20 cellular contexts compared by ENCODE assay signal in the genomic region with DNA sequence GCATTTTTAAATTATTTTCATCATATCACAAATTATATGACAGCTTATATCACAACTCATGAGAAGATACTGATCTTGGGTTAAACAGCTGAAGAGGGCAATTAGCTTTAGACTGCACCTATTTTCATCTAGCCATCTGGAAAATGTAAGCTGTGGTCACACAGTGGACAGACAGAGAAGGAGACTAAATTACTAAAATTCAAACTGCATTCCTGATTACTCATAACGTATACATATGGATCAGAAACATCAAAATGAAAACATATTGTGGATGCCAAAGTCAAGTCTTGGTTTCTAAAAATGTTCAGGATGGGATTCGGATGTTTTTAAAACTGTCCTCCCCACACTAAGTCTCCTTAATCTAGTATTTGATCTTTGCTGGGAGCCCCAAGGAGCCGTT. TPM values are rescaled to one million over a fixed set of nuclear protein-coding genes. Genes with fewer than 3 reads are reported as not detected.
DNase-seq lines count a peak whose midpoint lies in the region; ATAC-seq and TF ChIP-seq lines count a peak whose summit lies in the region.
"Had no signal": no experiment of that assay in that cellular context is flagged by ENCODE, and none has a peak within 500 bp of the region (broad histone marks: within the 10 kb centered on the region; RNA-seq: fewer than 3 reads in every experiment).

No MANE protein-coding gene starts in this region.

- peak overlapping the region; percentile 13 for H3K4me2 ChIP-seq in fibroblast of lung (ENCODE audit: extremely low read depth, insufficient read depth, low read length)
- H3K4me2 ChIP-seq in smooth muscle cell, result peak overlapping the region; percentile 59
- no peak overlapping the region for H3K4me2 ChIP-seq in mammary epithelial cell (ENCODE audit: insufficient read depth, low read depth, low read length)
- H3K4me2 ChIP-seq: A549 had no signal

- ATAC-seq in activated naive CD8-positive, alpha-beta T cell treated with anti-CD3 and anti-CD28 coated beads, Interleukin-2, amount 50 U/mL, for 24 hours, result no peak
- no peak for ATAC-seq in GM19467 (IDR thresholded peaks at IDR 0.05; ENCODE audit: unreplicated experiment)
- ATAC-seq: A549 had no signal

- H3K9ac ChIP-seq in fibroblast of lung (ENCODE audit: insufficient read depth, low read length) (no peak overlapping the region), smooth muscle cell (ENCODE audit: low read depth) (no peak overlapping the region), mammary epithelial cell (ENCODE audit: insufficient read depth, low read length) (no peak overlapping the region)

- intact Hi-C loops in mammary epithelial cell (cut with micrococcal nuclease), result no loop called here

- WGBS in smooth muscle cell (ENCODE audit: low lambda C conversion rate), result 18% methylated on average over 3 of the region's 3 CpGs
- 70% methylated on average over 3 of the region's 3 CpGs for WGBS in mammary epithelial cell (ENCODE audit: low coverage, missing lambda C conversion rate)

- no peak overlapping the region for H3K4me3 Mint-ChIP-seq in activated naive CD8-positive, alpha-beta T cell
- no peak overlapping the region for H3K4me3 Mint-ChIP-seq in activated naive CD8-positive, alpha-beta T cell treated with anti-CD3 and anti-CD28 coated beads, Interleukin-2, amount 50 U/mL, for 24 hours
- H3K4me3 Mint-ChIP-seq: activated CD4-positive, alpha-beta memory T cell treated with anti-CD3 and anti-CD28 coated beads for 36 hours had no signal

- H3K36me3 ChIP-seq in SJSA1 (0 out of 2 replicates have a peak, but pooled peaks cover 3% of the 10 kb centered on the region), fibroblast of lung (ENCODE audit: control insufficient read depth, insufficient read depth, low read length) (no peaks in the 10 kb centered on the region), smooth muscle cell (ENCODE audit: low read depth) (no peaks in the 10 kb centered on the region), mammary epithelial cell (ENCODE audit: insufficient read depth, low read length) (no peaks in the 10 kb centered on the region)
- H3K36me3 ChIP-seq: adrenal gland, vagina had no signal

- H3K27me3 ChIP-seq in SJSA1 (replicated peaks) (no peaks in the 10 kb centered on the region), fibroblast of lung (ENCODE audit: control insufficient read depth, insufficient read depth, low read length) (no peaks in the 10 kb centered on the region), smooth muscle cell (ENCODE audit: low read depth) (no peaks in the 10 kb centered on the region), mammary epithelial cell (ENCODE audit: insufficient read depth, low read length) (no peaks in the 10 kb centered on the region)
- H3K27me3 ChIP-seq: adrenal gland, neutrophil, vagina had no signal

- H3K9me3 Mint-ChIP-seq in activated naive CD8-positive, alpha-beta T cell (ENCODE audit: low read depth), result no peaks in the 10 kb centered on the region
- H3K9me3 Mint-ChIP-seq in activated naive CD8-positive, alpha-beta T cell treated with anti-CD3 and anti-CD28 coated beads, Interleukin-2, amount 50 U/mL, for 24 hours, result no peaks in the 10 kb centered on the region
- H3K9me3 Mint-ChIP-seq: activated CD4-positive, alpha-beta memory T cell treated with anti-CD3 and anti-CD28 coated beads for 36 hours had no signal

- H3K4me3 ChIP-seq in SJSA1, result no peak overlapping the region
- H3K4me3 ChIP-seq in fibroblast of lung (replicated peaks in 1 of 4; ENCODE audit: control extremely low read depth in 1 of 4, insufficient read depth in 1 of 4, low read depth in 3 of 4, low read length in 4 of 4), result no peak overlapping the region
- no peak overlapping the region for H3K4me3 ChIP-seq in smooth muscle cell
- no peak overlapping the region for H3K4me3 ChIP-seq in mammary epithelial cell (replicated peaks in 1 of 3; ENCODE audit: insufficient read depth in 1 of 3, low read depth in 2 of 3, low read length in 3 of 3)
- H3K4me3 ChIP-seq: A549, adrenal gland, coronary artery, vagina had no signal

- peak overlapping the region; percentile 61 for H3K27ac Mint-ChIP-seq in activated naive CD8-positive, alpha-beta T cell
- no peak overlapping the region for H3K27ac Mint-ChIP-seq in activated naive CD8-positive, alpha-beta T cell treated with anti-CD3 and anti-CD28 coated beads, Interleukin-2, amount 50 U/mL, for 24 hours
- H3K27ac Mint-ChIP-seq: activated CD4-positive, alpha-beta memory T cell treated with anti-CD3 and anti-CD28 coated beads for 36 hours had no signal

- peaks cover 12% of the 10 kb centered on the region for H3K36me3 Mint-ChIP-seq in activated naive CD8-positive, alpha-beta T cell
- H3K36me3 Mint-ChIP-seq in activated naive CD8-positive, alpha-beta T cell treated with anti-CD3 and anti-CD28 coated beads, Interleukin-2, amount 50 U/mL, for 24 hours (ENCODE audit: low read depth), result peaks cover 18% of the 10 kb centered on the region

- DNase-seq in activated naive CD8-positive, alpha-beta T cell treated with anti-CD3 and anti-CD28 coated beads, Interleukin-2, amount 50 U/mL, for 24 hours, result no peak
- DNase-seq in SJSA1 (ENCODE audit: low read depth in 1 of 2, low spot score in 2 of 2) (peak in 1 of 2 experiments; percentile 71), fibroblast of lung (ENCODE audit: low read depth in 2 of 2) (peak; percentile 60 to 77), smooth muscle cell (lab: John Stamatoyannopoulos, UW; ENCODE audit: unreplicated experiment) (no peak), mammary epithelial cell (no peak), RPMI8226 (no peak)
- DNase-seq: activated CD4-positive, alpha-beta memory T cell treated with anti-CD3 and anti-CD28 coated beads for 36 hours; activated T-cell treated with anti-CD3 and anti-CD28 coated beads, Interleukin-2, amount 50 U/mL, for 48 hours; adrenal gland; GDM1; MM.1S; NCI-H2029 treated with DMSO at 0.1 percent for 48 hours; NCI-H526 had no signal

- H3K27ac ChIP-seq in SJSA1 (peak overlapping the region; percentile 44), fibroblast of lung (ENCODE audit: insufficient read depth, low read length) (no peak overlapping the region), smooth muscle cell (ENCODE audit: low read depth) (peak overlapping the region; percentile 15), mammary epithelial cell (ENCODE audit: insufficient read depth, low read depth, low read length) (no peak overlapping the region)
- H3K27ac ChIP-seq: A549, adrenal gland, coronary artery, epithelial cell of prostate, neutrophil, vagina had no signal

- in situ Hi-C loops in mammary epithelial cell (cut with MboI; ENCODE audit: low sequenced_read_pairs in 2 of 2), result no loop called here

- no peaks in the 10 kb centered on the region for H3K9me3 ChIP-seq in SJSA1 (replicated peaks)
- no peaks in the 10 kb centered on the region for H3K9me3 ChIP-seq in fibroblast of lung (ENCODE audit: control insufficient read depth, insufficient read depth, low read depth, low read length)
- H3K9me3 ChIP-seq in smooth muscle cell (replicated peaks; ENCODE audit: low read depth), result no peaks in the 10 kb centered on the region
- no peaks in the 10 kb centered on the region for H3K9me3 ChIP-seq in mammary epithelial cell (replicated peaks; ENCODE audit: insufficient read depth, low read length)
- H3K9me3 ChIP-seq: A549, adrenal gland, neutrophil, vagina had no signal

- peaks cover 3% of the 10 kb centered on the region for H3F3A ChIP-seq in smooth muscle cell (ENCODE audit: low read depth)

- no TSS peak for BruUV-seq in mammary epithelial cell (replicated peaks; lab: Mats Ljungman, UMichigan)

- peaks cover 37% of the 10 kb centered on the region for H3K4me1 ChIP-seq in SJSA1 (replicated peaks)
- peaks cover 2% of the 10 kb centered on the region for H3K4me1 ChIP-seq in fibroblast of lung (ENCODE audit: control insufficient read depth, extremely low read depth, insufficient read depth, low read length)
- H3K4me1 ChIP-seq in smooth muscle cell (ENCODE audit: low read depth), result peaks cover 7% of the 10 kb centered on the region
- H3K4me1 ChIP-seq in mammary epithelial cell (ENCODE audit: insufficient read depth, low read length), result peaks cover 8% of the 10 kb centered on the region

- H4K20me1 ChIP-seq in fibroblast of lung (ENCODE audit: control insufficient read depth, extremely low read depth, insufficient read depth, low read length) (no peaks in the 10 kb centered on the region), smooth muscle cell (ENCODE audit: low read depth) (peaks cover 4% of the 10 kb centered on the region), mammary epithelial cell (ENCODE audit: insufficient read depth, low read length) (no peaks in the 10 kb centered on the region)

- H2AFZ ChIP-seq in fibroblast of lung (ENCODE audit: low read length), result no peak overlapping the region
- no peak overlapping the region for H2AFZ ChIP-seq in smooth muscle cell (ENCODE audit: low read depth)
- no peak overlapping the region for H2AFZ ChIP-seq in mammary epithelial cell (ENCODE audit: low read depth, low read length)

- dilution Hi-C loops in mammary epithelial cell (cut with HindIII; ENCODE audit: low sequenced_read_pairs), result no loop called here

- H3K4me1 Mint-ChIP-seq in activated naive CD8-positive, alpha-beta T cell (ENCODE audit: low read depth), result peaks cover 44% of the 10 kb centered on the region
- H3K4me1 Mint-ChIP-seq in activated naive CD8-positive, alpha-beta T cell treated with anti-CD3 and anti-CD28 coated beads, Interleukin-2, amount 50 U/mL, for 24 hours, result peaks cover 22% of the 10 kb centered on the region

- H3K27me3 Mint-ChIP-seq in activated naive CD8-positive, alpha-beta T cell, result no peaks in the 10 kb centered on the region
- H3K27me3 Mint-ChIP-seq in activated naive CD8-positive, alpha-beta T cell treated with anti-CD3 and anti-CD28 coated beads, Interleukin-2, amount 50 U/mL, for 24 hours, result no peaks in the 10 kb centered on the region
- H3K27me3 Mint-ChIP-seq: activated CD4-positive, alpha-beta memory T cell treated with anti-CD3 and anti-CD28 coated beads for 36 hours had no signal

- no peak for TF ChIP-seq CTCF in fibroblast of lung (conservative IDR thresholded peaks at IDR 0.05 in 1 of 2, IDR thresholded peaks at IDR 0.05 in 1 of 2; ENCODE audit: low read depth in 1 of 2, low read length in 2 of 2)
- no peak for TF ChIP-seq CTCF in smooth muscle cell (IDR thresholded peaks at IDR 0.05; ENCODE audit: borderline replicate concordance, insufficient read depth, poor library complexity, severe bottlenecking)
- no peak for TF ChIP-seq CTCF in mammary epithelial cell (conservative IDR thresholded peaks at IDR 0.05 in 1 of 2, IDR thresholded peaks at IDR 0.05 in 1 of 2; ENCODE audit: extremely low read depth in 1 of 2, insufficient read depth in 1 of 2, low read depth in 1 of 2, low read length in 2 of 2)

- H3K79me2 ChIP-seq in fibroblast of lung (ENCODE audit: control insufficient read depth, insufficient read depth, low read length), result no peaks in the 10 kb centered on the region
- H3K79me2 ChIP-seq in smooth muscle cell (ENCODE audit: low read depth), result peaks cover 1% of the 10 kb centered on the region
- H3K79me2 ChIP-seq in mammary epithelial cell (ENCODE audit: insufficient read depth, low read length), result peaks cover 7% of the 10 kb centered on the region

- CTCF ChIA-PET in mammary epithelial cell (lab: Charles Lee; ENCODE audit: low non-redundant PET), result no interaction called here

RNA-seq across cellular contexts. Expression of gene BBIP1, which starts 6.6 kb away (rescaled TPM):
- 33.6 and 44.5 TPM in 2 replicates for total RNA-seq in SJSA1 (2014; rRNA removed; shearing (Covaris generic))
- total RNA-seq in fibroblast of lung, result 21.6 and 31.7 TPM in 2 replicates
- polyA plus RNA-seq in fibroblast of lung, result 27.6 and 30.1 TPM in 2 replicates
- polyA plus RNA-seq in fibroblast of lung (2012), result 27.9 and 40.0 TPM in 2 replicates
- polyA minus RNA-seq in fibroblast of lung (ENCODE audit: low replicate concordance), result 0.47 and 4.3 TPM in 2 replicates
- 19.5 and 22.3 TPM in 2 replicates for total RNA-seq in smooth muscle cell
- 17.8 and 26.3 TPM in 2 replicates for polyA plus RNA-seq in smooth muscle cell
- total RNA-seq in mammary epithelial cell, result 10 to 100 TPM in 1 of 2 donors, 1 to 10 TPM in 1; 9.3 to 25.0 TPM
- 10.1 TPM for polyA plus RNA-seq in mammary epithelial cell
- polyA minus RNA-seq in mammary epithelial cell, result not detected

RNA-seq across cellular contexts. Expression of gene SHOC2, which starts 7.0 kb away (rescaled TPM):
- 41.6 and 51.5 TPM in 2 replicates for total RNA-seq in SJSA1 (2014; rRNA removed; shearing (Covaris generic))
- total RNA-seq in fibroblast of lung, result 62.1 and 83.6 TPM in 2 replicates
- polyA plus RNA-seq in fibroblast of lung, result 35.9 and 45.3 TPM in 2 replicates
- polyA plus RNA-seq in fibroblast of lung (2012), result 30.3 and 38.2 TPM in 2 replicates
- 9.2 and 10.2 TPM in 2 replicates for polyA minus RNA-seq in fibroblast of lung (ENCODE audit: low replicate concordance)
- total RNA-seq in smooth muscle cell, result 45.1 and 54.4 TPM in 2 replicates
- polyA plus RNA-seq in smooth muscle cell, result 19.3 and 22.7 TPM in 2 replicates
- 10 to 100 TPM; 51.1 to 59.0 TPM for total RNA-seq in mammary epithelial cell
- polyA plus RNA-seq in mammary epithelial cell, result 11.9 TPM
- polyA minus RNA-seq in mammary epithelial cell, result 27.4 TPM

RNA-seq across cellular contexts. Expression of gene PDCD4, which starts 40.6 kb away (rescaled TPM):
- 16.0 and 21.0 TPM in 2 replicates for total RNA-seq in SJSA1 (2014; rRNA removed; shearing (Covaris generic))
- 61.4 and 83.7 TPM in 2 replicates for total RNA-seq in fibroblast of lung
- polyA plus RNA-seq in fibroblast of lung, result 48.5 and 54.6 TPM in 2 replicates
- 56.6 and 59.0 TPM in 2 replicates for polyA plus RNA-seq in fibroblast of lung (2012)
- polyA minus RNA-seq in fibroblast of lung (ENCODE audit: low replicate concordance), result 3.8 and 6.1 TPM in 2 replicates
- 67.0 and 73.5 TPM in 2 replicates for total RNA-seq in smooth muscle cell
- polyA plus RNA-seq in smooth muscle cell, result 124 and 141 TPM in 2 replicates
- total RNA-seq in mammary epithelial cell, result 100 to 1,000 TPM; 123 to 133 TPM
- polyA plus RNA-seq in mammary epithelial cell, result 47.0 TPM
- 80.5 TPM for polyA minus RNA-seq in mammary epithelial cell

Comparison
In these comparisons a context has a peak if more than half of its experiments do, and no peak if none do; other contexts are left out.
1. DNase-seq: peak in fibroblast of lung (2 of 2); none in activated naive CD8-positive, alpha-beta T cell treated with anti-CD3 and anti-CD28 coated beads, Interleukin-2, amount 50 U/mL, for 24 hours (single experiment), smooth muscle cell (single experiment), mammary epithelial cell (single experiment) and RPMI8226 (single experiment).
2. H3K27ac ChIP-seq: peak in SJSA1 (single experiment) and smooth muscle cell (single experiment); none in fibroblast of lung (single experiment) and mammary epithelial cell (single experiment).